ENCODE assay signal across 15 cellular contexts in the genomic region with DNA sequence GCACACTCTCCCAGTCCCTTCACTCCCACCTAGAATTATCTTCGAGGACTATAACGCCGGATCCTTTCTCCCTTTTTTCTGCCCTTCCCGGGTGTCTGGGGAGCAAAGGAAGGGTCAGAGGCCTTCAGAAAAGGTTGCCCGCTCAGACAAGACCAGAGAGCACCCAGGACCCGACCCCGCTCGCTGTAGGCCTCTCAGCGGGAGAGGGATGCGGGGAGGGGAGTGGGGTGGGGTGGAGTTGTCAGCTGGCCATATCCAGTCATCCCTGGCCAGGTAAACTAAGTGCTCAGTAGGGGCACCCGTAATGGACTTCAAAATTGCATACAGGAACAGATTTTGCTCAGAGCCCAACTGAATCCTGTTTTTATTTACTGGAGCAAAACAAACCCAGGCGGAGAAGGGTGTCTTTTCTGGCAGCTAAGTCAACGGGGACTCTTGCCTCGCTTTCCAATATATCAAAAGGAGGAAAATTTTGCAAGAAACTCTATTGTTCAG.
DNase-seq lines count a peak whose midpoint lies in the region; ATAC-seq and TF ChIP-seq lines count a peak whose summit lies in the region.
"Had no signal": no experiment of that assay in that cellular context is flagged by ENCODE, and none has a peak within 500 bp of the region (broad histone marks: within the 10 kb centered on the region; RNA-seq: fewer than 3 reads in every experiment).

No MANE protein-coding gene starts in this region.

- POLR2A ChIA-PET in CD4-positive, alpha-beta T cell (lab: Charles Lee) = no interaction called here

- H3K36me3 ChIP-seq in HUES48 (ENCODE audit: control insufficient read depth, insufficient read depth, low read length) = no peaks in the 10 kb centered on the region
- no peaks in the 10 kb centered on the region for H3K36me3 ChIP-seq in fibroblast of lung (ENCODE audit: control insufficient read depth, insufficient read depth, low read length)
- no peaks in the 10 kb centered on the region for H3K36me3 ChIP-seq in sigmoid colon

- H3K4me3 ChIP-seq in HUES48 (ENCODE audit: low read depth, low read length) = peak overlapping the region; percentile 70
- H3K4me3 ChIP-seq in fibroblast of lung (replicated peaks in 1 of 4; ENCODE audit: control extremely low read depth in 1 of 4, insufficient read depth in 1 of 4, low read depth in 3 of 4, low read length in 4 of 4) = peak overlapping the region in 1 of 4 experiments; percentile 56
- peak overlapping the region; percentile 5 to 40 (median 33) for H3K4me3 ChIP-seq in sigmoid colon

- no peaks in the 10 kb centered on the region for H4K20me1 ChIP-seq in fibroblast of lung (ENCODE audit: control insufficient read depth, extremely low read depth, insufficient read depth, low read length)

- CTCF ChIA-PET in CD4-positive, alpha-beta T cell (lab: Charles Lee) = no interaction called here

- no peaks in the 10 kb centered on the region for H3K4me1 Mint-ChIP-seq in CD4-positive, alpha-beta T cell (ENCODE audit: low read depth)
- H3K4me1 Mint-ChIP-seq: activated CD4-positive, alpha-beta T cell treated with anti-CD3 and anti-CD28 coated beads for 36 hours had no signal

- peaks cover 23% of the 10 kb centered on the region for H3K27me3 Mint-ChIP-seq in CD4-positive, alpha-beta T cell

- intact Hi-C loops in sigmoid colon (cut with DNase I) = no loop called here
- intact Hi-C loops in CD4-positive, alpha-beta T cell (cut with DNase I, micrococcal nuclease) = no loop called here

- H3K36me3 Mint-ChIP-seq in CD4-positive, alpha-beta T cell (ENCODE audit: low read depth) = no peaks in the 10 kb centered on the region

- peak; percentile 97 for DNase-seq in NCI-H510A treated with DMSO at 0.1 percent for 48 hours (lab: John Stamatoyannopoulos, UW)
- no peak for DNase-seq in fibroblast of lung (ENCODE audit: low read depth in 2 of 2)
- no peak for DNase-seq in sigmoid colon
- no peak for DNase-seq in glomerular visceral epithelial cell (ENCODE audit: extremely low spot score)
- DNase-seq in RKO (ENCODE audit: low spot score) = no peak
- no peak for DNase-seq in NAMALWA (ENCODE audit: low spot score)
- DNase-seq in CD4-positive, alpha-beta T cell = no peak
- DNase-seq: activated naive CD4-positive, alpha-beta T cell treated with anti-CD3 and anti-CD28 coated beads for 36 hours; DND-41; KG1; stimulated activated CD4-positive, alpha-beta T cell treated with anti-CD3 and anti-CD28 coated beads, Interleukin-15, amount 100 ng/mL, for 24 hours; stimulated activated naive CD4-positive, alpha-beta T cell treated with Interleukin-2 at 50 U/mL for 16 hours had no signal

- H3K4me1 ChIP-seq in HUES48 (ENCODE audit: control insufficient read depth, insufficient read depth, low read length) (0 out of 2 replicates have a peak, but pooled peaks cover 6% of the 10 kb centered on the region), fibroblast of lung (ENCODE audit: control insufficient read depth, extremely low read depth, insufficient read depth, low read length) (peaks cover 3% of the 10 kb centered on the region), sigmoid colon (peaks cover 0 to 15% (median 8%) of the 10 kb centered on the region in 4 donors)

- peak overlapping the region; percentile 59 for H3K4me2 ChIP-seq in fibroblast of lung (ENCODE audit: extremely low read depth, insufficient read depth, low read length)

- no peaks in the 10 kb centered on the region for H3K79me2 ChIP-seq in fibroblast of lung (ENCODE audit: control insufficient read depth, insufficient read depth, low read length)

- 56 to 75% methylated on average over 14 of the region's 14 CpGs for WGBS in sigmoid colon, 2 donors

- TF ChIP-seq CTCF in fibroblast of lung (conservative IDR thresholded peaks at IDR 0.05 in 1 of 2, IDR thresholded peaks at IDR 0.05 in 1 of 2; ENCODE audit: low read depth in 1 of 2, low read length in 2 of 2) (no peak), sigmoid colon (IDR thresholded peaks at IDR 0.05) (no peak)
- no peak for TF ChIP-seq CTCF in CD4-positive, alpha-beta T cell (IDR thresholded peaks at IDR 0.05)

- no peaks in the 10 kb centered on the region for H3K9me3 Mint-ChIP-seq in CD4-positive, alpha-beta T cell

- no peaks in the 10 kb centered on the region for H3K9me3 ChIP-seq in HUES48 (ENCODE audit: control insufficient read depth, insufficient read depth, low read length)
- H3K9me3 ChIP-seq in fibroblast of lung (ENCODE audit: control insufficient read depth, insufficient read depth, low read depth, low read length) = no peaks in the 10 kb centered on the region
- H3K9me3 ChIP-seq in sigmoid colon = no peaks in the 10 kb centered on the region
- no peaks in the 10 kb centered on the region for H3K9me3 ChIP-seq in CD4-positive, alpha-beta T cell (ENCODE audit: control insufficient read depth, low read length)

- no peak for ATAC-seq in CD4-positive, alpha-beta T cell (ENCODE audit: poor library complexity)
- ATAC-seq: activated CD4-positive, alpha-beta T cell treated with anti-CD3 and anti-CD28 coated beads for 36 hours; left ventricle myocardium superior had no signal

- H3K27ac ChIP-seq in HUES48 (ENCODE audit: low read depth, low read length) (no peak overlapping the region), fibroblast of lung (ENCODE audit: insufficient read depth, low read length) (no peak overlapping the region), sigmoid colon (no peak overlapping the region)
- H3K27ac ChIP-seq in CD4-positive, alpha-beta T cell (ENCODE audit: low read depth, low read length) = no peak overlapping the region

- H2AFZ ChIP-seq in fibroblast of lung (ENCODE audit: low read length) = peak overlapping the region; percentile 68

- H3K4me3 Mint-ChIP-seq in CD4-positive, alpha-beta T cell = no peak overlapping the region
- H3K4me3 Mint-ChIP-seq: activated CD4-positive, alpha-beta T cell treated with anti-CD3 and anti-CD28 coated beads for 36 hours; activated naive CD4-positive, alpha-beta T cell treated with anti-CD3 and anti-CD28 coated beads for 36 hours had no signal

- H3K27me3 ChIP-seq in HUES48 (ENCODE audit: control insufficient read depth, insufficient read depth, low read length) (peaks cover 25% of the 10 kb centered on the region), fibroblast of lung (ENCODE audit: control insufficient read depth, insufficient read depth, low read length) (peaks cover 4% of the 10 kb centered on the region), sigmoid colon (peaks cover 0 to 26% (median 0%) of the 10 kb centered on the region in 3 donors)
- H3K27me3 ChIP-seq in CD4-positive, alpha-beta T cell (ENCODE audit: control insufficient read depth, insufficient read depth, low read length) = peaks cover 7% of the 10 kb centered on the region

- no peak for TF ChIP-seq EP300 in sigmoid colon (IDR thresholded peaks at IDR 0.05)

- H3K27ac Mint-ChIP-seq in CD4-positive, alpha-beta T cell = no peak overlapping the region
- H3K27ac Mint-ChIP-seq: activated CD4-positive, alpha-beta T cell treated with anti-CD3 and anti-CD28 coated beads for 36 hours; activated naive CD4-positive, alpha-beta T cell treated with anti-CD3 and anti-CD28 coated beads for 36 hours had no signal

- H3K9ac ChIP-seq in HUES48 (ENCODE audit: low read depth, low read length) (no peak overlapping the region), fibroblast of lung (ENCODE audit: insufficient read depth, low read length) (peak overlapping the region; percentile 50)

- no peak for TF ChIP-seq POLR2A in sigmoid colon (IDR thresholded peaks at IDR 0.05)
